Comparison of ENCODE assay signal across 1 cellular context in genomic region chr3:39383190-39383912, GRCh38.
TF ChIP-seq lines count a peak whose summit lies in the region.

Gene SLC25A38, plus strand, starts transcription at chr3:39383370. Its CDS starts 355 bp downstream, at chr3:39383725.

TF ChIP-seq in HepG2, 621 proteins besides CTCF, POLR2A, EP300 and RAD21 (continued from another document and continues in another):
- peak; percentile 42; the same call in 1 of the 2 replicates for TF ChIP-seq ZNF329 (CRISPR knock-in tag; IDR thresholded peaks at IDR 0.05; ENCODE audit: low read depth)
- peak; percentile 42; the same call in 1 of the 2 replicates for TF ChIP-seq ZNF782 (CRISPR knock-in tag; IDR thresholded peaks at IDR 0.05; ENCODE audit: borderline replicate concordance)
- TF ChIP-seq SRY (CRISPR knock-in tag; IDR thresholded peaks at IDR 0.05), result 0 out of 2 replicates have a peak, but pooled peaks have one; percentile 8
- peak; percentile 66 for TF ChIP-seq ZMYM4 (CRISPR knock-in tag; IDR thresholded peaks at IDR 0.05)
- 0 out of 2 replicates have a peak, but pooled peaks have one; percentile 20 for TF ChIP-seq AHR (CRISPR knock-in tag; IDR thresholded peaks at IDR 0.05)
- 0 out of 2 replicates have a peak, but pooled peaks have one; percentile 45 for TF ChIP-seq KMT2A (CRISPR knock-in tag; IDR thresholded peaks at IDR 0.05)
- peak; percentile 40; the same call in 1 of the 2 replicates for TF ChIP-seq NFATC3 (CRISPR knock-in tag; IDR thresholded peaks at IDR 0.05)
- TF ChIP-seq ZBTB1 (CRISPR knock-in tag; IDR thresholded peaks at IDR 0.05; ENCODE audit: borderline replicate concordance), result no peak
- TF ChIP-seq ISX (CRISPR knock-in tag; conservative IDR thresholded peaks at IDR 0.05), result no peak
- no peak for TF ChIP-seq ZNF83 (CRISPR knock-in tag; IDR thresholded peaks at IDR 0.05; ENCODE audit: borderline replicate concordance)
- TF ChIP-seq CREB1 (IDR thresholded peaks at IDR 0.05), result peak; percentile 24; the same call in 1 of the 2 replicates
- no peak for TF ChIP-seq CREB1 (CRISPR knock-in tag; IDR thresholded peaks at IDR 0.05)
- TF ChIP-seq NONO (IDR thresholded peaks at IDR 0.05), result no peak
- peak; percentile 46 for TF ChIP-seq NONO (CRISPR knock-in tag; conservative IDR thresholded peaks at IDR 0.05)
- TF ChIP-seq ZBTB44 (CRISPR knock-in tag; IDR thresholded peaks at IDR 0.05), result no peak
- TF ChIP-seq ZBTB2 (CRISPR knock-in tag; IDR thresholded peaks at IDR 0.05; ENCODE audit: low read depth), result no peak
- no peak for TF ChIP-seq ZNF260 (CRISPR knock-in tag; IDR thresholded peaks at IDR 0.05; ENCODE audit: borderline replicate concordance, low read depth)
- TF ChIP-seq ZNF18 (CRISPR knock-in tag; IDR thresholded peaks at IDR 0.05; ENCODE audit: insufficient replicate concordance), result peak; percentile 9
- peak; percentile 9; the same call in 1 of the 2 replicates for TF ChIP-seq RFX5 (IDR thresholded peaks at IDR 0.05; ENCODE audit: low read depth, low read length)
- peak; percentile 39; the same call in 1 of the 2 replicates for TF ChIP-seq ZNF747 (CRISPR knock-in tag; IDR thresholded peaks at IDR 0.05; ENCODE audit: borderline replicate concordance)
- no peak for TF ChIP-seq ZNF292 (CRISPR knock-in tag; IDR thresholded peaks at IDR 0.05; ENCODE audit: borderline replicate concordance, low read depth)
- TF ChIP-seq ZBTB49 (CRISPR knock-in tag; IDR thresholded peaks at IDR 0.05; ENCODE audit: borderline replicate concordance), result no peak
- TF ChIP-seq RELA (CRISPR knock-in tag; IDR thresholded peaks at IDR 0.05), result no peak
- no peak for TF ChIP-seq RNF219 (CRISPR knock-in tag; IDR thresholded peaks at IDR 0.05)
- TF ChIP-seq ZNF263 (CRISPR knock-in tag; IDR thresholded peaks at IDR 0.05), result peak; percentile 46; the same call in 1 of the 2 replicates
- no peak for TF ChIP-seq SCMH1 (CRISPR knock-in tag; IDR thresholded peaks at IDR 0.05; ENCODE audit: borderline replicate concordance)
- TF ChIP-seq ZNF280D (CRISPR knock-in tag; IDR thresholded peaks at IDR 0.05), result 0 out of 2 replicates have a peak, but pooled peaks have one; percentile 15
- TF ChIP-seq ZNF468 (CRISPR knock-in tag; IDR thresholded peaks at IDR 0.05), result no peak
- TF ChIP-seq SUZ12 (IDR thresholded peaks at IDR 0.05; ENCODE audit: low read depth, low read length), result no peak
- TF ChIP-seq PITX1 (CRISPR knock-in tag; IDR thresholded peaks at IDR 0.05), result no peak; the same call in 1 of the 2 replicates
- peak; percentile 56; the same call in 1 of the 2 replicates for TF ChIP-seq ATF5 (CRISPR knock-in tag; IDR thresholded peaks at IDR 0.05; ENCODE audit: low read depth)
- peak; percentile 83 for TF ChIP-seq MAX (IDR thresholded peaks at IDR 0.05)
- no peak for TF ChIP-seq ZNF17 (CRISPR knock-in tag; IDR thresholded peaks at IDR 0.05)
- TF ChIP-seq ZNF567 (CRISPR knock-in tag; IDR thresholded peaks at IDR 0.05; ENCODE audit: borderline replicate concordance), result no peak
- TF ChIP-seq ZFP36L2 (CRISPR knock-in tag; IDR thresholded peaks at IDR 0.05), result no peak
- TF ChIP-seq HOMEZ (CRISPR knock-in tag; IDR thresholded peaks at IDR 0.05; ENCODE audit: low read depth), result peak; percentile 22; the same call in 1 of the 2 replicates
- no peak for TF ChIP-seq DPF2 (CRISPR knock-in tag; IDR thresholded peaks at IDR 0.05; ENCODE audit: borderline replicate concordance, low read depth)
- TF ChIP-seq ZNF670 (CRISPR knock-in tag; IDR thresholded peaks at IDR 0.05; ENCODE audit: borderline replicate concordance), result peak; percentile 16; the same call in 1 of the 2 replicates
- no peak for TF ChIP-seq SP2 (CRISPR knock-in tag; IDR thresholded peaks at IDR 0.05)
- 0 out of 2 replicates have a peak, but pooled peaks have one; percentile 72 for TF ChIP-seq ZNF879 (CRISPR knock-in tag; IDR thresholded peaks at IDR 0.05)
- TF ChIP-seq ZNF205 (CRISPR knock-in tag; IDR thresholded peaks at IDR 0.05), result peak; percentile 26; the same call in 1 of the 2 replicates
- no peak for TF ChIP-seq THRA (CRISPR knock-in tag; IDR thresholded peaks at IDR 0.05; ENCODE audit: borderline replicate concordance)
- no peak for TF ChIP-seq ZC3H4 (CRISPR knock-in tag; IDR thresholded peaks at IDR 0.05; ENCODE audit: borderline replicate concordance)
- 0 out of 2 replicates have a peak, but pooled peaks have one; percentile 35 for TF ChIP-seq REPIN1 (CRISPR knock-in tag; IDR thresholded peaks at IDR 0.05; ENCODE audit: borderline replicate concordance, low read depth)
- TF ChIP-seq ELF1 (CRISPR knock-in tag; IDR thresholded peaks at IDR 0.05), result peak; percentile 92
- peak; percentile 65; the same call in 1 of the 2 replicates for TF ChIP-seq ZNF788 (CRISPR knock-in tag; IDR thresholded peaks at IDR 0.05; ENCODE audit: borderline replicate concordance)
- peak; percentile 41; the same call in 1 of the 2 replicates for TF ChIP-seq FOXJ3 (CRISPR knock-in tag; IDR thresholded peaks at IDR 0.05; ENCODE audit: borderline replicate concordance)
- peak; percentile 72; the same call in 1 of the 2 replicates for TF ChIP-seq ZNF761 (CRISPR knock-in tag; conservative IDR thresholded peaks at IDR 0.05)
- TF ChIP-seq DNMT3B (CRISPR knock-in tag; conservative IDR thresholded peaks at IDR 0.05), result peak; percentile 60; the same call in 1 of the 2 replicates
- no peak for TF ChIP-seq RFXAP (CRISPR knock-in tag; IDR thresholded peaks at IDR 0.05; ENCODE audit: borderline replicate concordance)
- peak; percentile 57 for TF ChIP-seq ATF1 (CRISPR knock-in tag; IDR thresholded peaks at IDR 0.05)
- TF ChIP-seq ZNF674 (CRISPR knock-in tag; IDR thresholded peaks at IDR 0.05; ENCODE audit: low read depth), result 0 out of 2 replicates have a peak, but pooled peaks have one; percentile 22
